Comparison of ENCODE assay signal across 8 cellular contexts in the genomic region with DNA sequence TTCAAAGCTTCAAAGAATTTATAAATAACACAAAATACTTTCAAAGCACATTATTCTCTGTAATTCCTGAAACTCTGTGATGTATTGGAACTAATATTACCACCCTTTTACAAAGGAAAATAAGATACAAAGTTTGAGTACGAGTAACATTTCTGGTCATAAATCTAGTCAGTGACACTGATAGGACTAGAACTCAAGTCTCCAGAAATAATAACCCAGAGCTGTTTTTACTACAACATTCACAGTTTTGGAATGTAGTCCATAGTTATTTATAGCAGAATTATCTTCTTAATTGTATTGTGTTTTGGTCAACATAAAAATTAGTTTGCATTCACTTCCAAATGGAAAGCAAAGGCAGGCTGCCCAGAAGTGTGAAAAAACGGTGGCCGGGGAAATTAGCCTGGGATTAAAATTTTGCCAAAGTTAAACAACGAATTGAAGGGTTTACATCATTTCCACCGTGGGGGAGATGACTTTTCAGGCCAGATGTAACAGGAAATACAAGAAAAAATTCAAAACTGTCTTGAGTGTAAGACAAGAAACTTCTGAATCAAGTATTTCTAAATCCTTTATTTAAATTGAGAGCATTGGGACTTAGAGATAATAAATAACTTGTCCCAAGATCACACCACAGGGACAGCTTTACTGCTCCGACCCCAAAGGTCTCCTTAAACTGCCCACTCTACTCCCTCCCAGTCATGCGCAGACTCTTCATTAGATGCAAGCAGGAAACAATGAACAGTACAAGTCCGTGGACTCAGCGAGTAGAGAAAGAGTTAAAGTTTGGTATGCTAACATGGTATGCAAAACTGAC.
DNase-seq lines count a peak whose midpoint lies in the region; ATAC-seq and FAIRE-seq lines count a peak whose summit lies in the region.

No MANE protein-coding gene starts in this region.

- H3K9me3 Mint-ChIP-seq in activated T-helper 2 cell treated with anti-CD3 and anti-CD28 coated beads, Interferon-gamma antibody, Interleukin-2, Interleukin-4, amounts not matched to agents 10 μg/mL and 5 μg/mL and 100 μg/mL, durations not matched to agents 14 hours and 24 hours and 36 hours: no peaks in the 10 kb centered on the region
- H3K9me3 Mint-ChIP-seq in stimulated activated memory B cell treated with anti-CD40 and anti-IgM and Interleukin-4, amounts not matched to agents 10 μg/mL and 1 μg/mL and 100 μg/mL, for 72 hours: no peaks in the 10 kb centered on the region

- peak overlapping the region; percentile 84 for H3K4me3 Mint-ChIP-seq in activated T-helper 2 cell treated with anti-CD3 and anti-CD28 coated beads, Interferon-gamma antibody, Interleukin-2, Interleukin-4, amounts not matched to agents 10 μg/mL and 5 μg/mL and 100 μg/mL, durations not matched to agents 14 hours and 24 hours and 36 hours (ENCODE audit: low read depth)
- H3K4me3 Mint-ChIP-seq in stimulated activated memory B cell treated with anti-CD40 and anti-IgM and Interleukin-4, amounts not matched to agents 10 μg/mL and 1 μg/mL and 100 μg/mL, for 72 hours: peak overlapping the region; percentile 88

- peaks cover 17% of the 10 kb centered on the region for H3K4me1 Mint-ChIP-seq in activated T-helper 2 cell treated with anti-CD3 and anti-CD28 coated beads, Interferon-gamma antibody, Interleukin-2, Interleukin-4, amounts not matched to agents 10 μg/mL and 5 μg/mL and 100 μg/mL, durations not matched to agents 14 hours and 24 hours and 36 hours (ENCODE audit: low read depth)
- H3K4me1 Mint-ChIP-seq in stimulated activated memory B cell treated with anti-CD40 and anti-IgM and Interleukin-4, amounts not matched to agents 10 μg/mL and 1 μg/mL and 100 μg/mL, for 72 hours: peaks cover 23% of the 10 kb centered on the region

- no peak for FAIRE-seq in frontal cortex (lab: Jason Lieb, UNC)

- H3K4me3 ChIP-seq in iPS-11a (ENCODE audit: low read depth, low read length): peak overlapping the region; percentile 81

- H3K27ac Mint-ChIP-seq in activated T-helper 2 cell treated with anti-CD3 and anti-CD28 coated beads, Interferon-gamma antibody, Interleukin-2, Interleukin-4, amounts not matched to agents 10 μg/mL and 5 μg/mL and 100 μg/mL, durations not matched to agents 14 hours and 24 hours and 36 hours: no peak overlapping the region
- H3K27ac Mint-ChIP-seq in stimulated activated memory B cell treated with anti-CD40 and anti-IgM and Interleukin-4, amounts not matched to agents 10 μg/mL and 1 μg/mL and 100 μg/mL, for 72 hours: peak overlapping the region; percentile 91

- intact Hi-C loops in activated T-helper 2 cell treated with anti-CD3 and anti-CD28 coated beads, Interferon-gamma antibody, Interleukin-2, Interleukin-4, amounts not matched to agents 10 μg/mL and 5 μg/mL and 100 μg/mL, durations not matched to agents 14 hours and 24 hours and 36 hours (cut with micrococcal nuclease): loop anchor here (2.0 to 5.0 kb wide), 2 partner anchors 47 to 104 kb away; no protein-coding TSS in a partner anchor

- ATAC-seq in GM18519 (IDR thresholded peaks at IDR 0.05; ENCODE audit: low FRiP score, unreplicated experiment) (peak; percentile 29), HG03342 (IDR thresholded peaks at IDR 0.05; ENCODE audit: unreplicated experiment) (peak; percentile 36)
- peak; percentile 13 for ATAC-seq in stimulated activated memory B cell treated with anti-CD40 and anti-IgM and Interleukin-4, amounts not matched to agents 10 μg/mL and 1 μg/mL and 100 μg/mL, for 72 hours

- peak; percentile 14 for DNase-seq in A172 (ENCODE audit: low spot score)
- no peak for DNase-seq in activated T-helper 2 cell treated with anti-CD3 and anti-CD28 coated beads, Interferon-gamma antibody, Interleukin-2, Interleukin-4, amounts not matched to agents 10 μg/mL and 5 μg/mL and 100 μg/mL, durations not matched to agents 14 hours and 24 hours and 36 hours (ENCODE audit: low spot score)
- no peak for DNase-seq in frontal cortex (ENCODE audit: low spot score in 2 of 2)
- no peak for DNase-seq in NCI-H2081 (lab: John Stamatoyannopoulos, UW)

- H3K36me3 Mint-ChIP-seq in activated T-helper 2 cell treated with anti-CD3 and anti-CD28 coated beads, Interferon-gamma antibody, Interleukin-2, Interleukin-4, amounts not matched to agents 10 μg/mL and 5 μg/mL and 100 μg/mL, durations not matched to agents 14 hours and 24 hours and 36 hours (ENCODE audit: low read depth): no peaks in the 10 kb centered on the region
- H3K36me3 Mint-ChIP-seq in stimulated activated memory B cell treated with anti-CD40 and anti-IgM and Interleukin-4, amounts not matched to agents 10 μg/mL and 1 μg/mL and 100 μg/mL, for 72 hours: no peaks in the 10 kb centered on the region

- peaks cover 18% of the 10 kb centered on the region for H3K27me3 Mint-ChIP-seq in activated T-helper 2 cell treated with anti-CD3 and anti-CD28 coated beads, Interferon-gamma antibody, Interleukin-2, Interleukin-4, amounts not matched to agents 10 μg/mL and 5 μg/mL and 100 μg/mL, durations not matched to agents 14 hours and 24 hours and 36 hours (ENCODE audit: low read depth)
- no peaks in the 10 kb centered on the region for H3K27me3 Mint-ChIP-seq in stimulated activated memory B cell treated with anti-CD40 and anti-IgM and Interleukin-4, amounts not matched to agents 10 μg/mL and 1 μg/mL and 100 μg/mL, for 72 hours
